In genomic region chr1:23027352-23027907, GRCh38 we compare ENCODE assay signal across 19 cellular contexts. TPM values are rescaled to one million over a fixed set of nuclear protein-coding genes. Genes with fewer than 3 reads are reported as not detected.
DNase-seq lines count a peak whose midpoint lies in the region; ATAC-seq, FAIRE-seq and TF ChIP-seq lines count a peak whose summit lies in the region.
"Had no signal": no experiment of that assay in that cellular context is flagged by ENCODE, and none has a peak within 500 bp of the region (broad histone marks: within the 10 kb centered on the region; RNA-seq: fewer than 3 reads in every experiment).

No MANE protein-coding gene starts in this region.

- FAIRE-seq in A549 (lab: Jason Lieb, UNC), result no peak
- FAIRE-seq: GM12878 had no signal

- CTCF ChIA-PET in A549 (lab: Yijun Ruan, JAX) (no interaction called here), PC-9 (lab: Charles Lee) (interaction anchor here (0.6 kb wide), 3 partner anchors 52 to 369 kb away, joined by 3 to 4 read pairs (median 3); no protein-coding TSS in a partner anchor)

- H3K9me3 ChIP-seq in A549 (0 out of 3 replicates have a peak, but pooled peaks cover 2% of the 10 kb centered on the region), PC-9 (ENCODE audit: insufficient read depth, low read depth) (no peaks in the 10 kb centered on the region)

- no TSS peak for BruUV-seq in PC-9 (replicated peaks; lab: Mats Ljungman, UMichigan)

- H3K27ac ChIP-seq in A549 (no peak overlapping the region), GM23338 (ENCODE audit: low read depth) (no peak overlapping the region), PC-9 (peak overlapping the region; percentile 61; the same call in 1 of the 2 replicates)
- H3K27ac ChIP-seq: GM23248, HL-60 had no signal

- TF ChIP-seq EP300 in A549 (IDR thresholded peaks at IDR 0.05), result no peak

- DNase-seq in A549 (ENCODE audit: low read depth in 1 of 2, low spot score in 1 of 2) (no peak), GM23338 (ENCODE audit: low spot score) (no peak), PC-9 (no peak), progenitor cell of endocrine pancreas (ENCODE audit: low spot score, unreplicated experiment) (no peak), NCI-H524 (lab: John Stamatoyannopoulos, UW) (no peak), hepatic stellate cell (ENCODE audit: low spot score) (no peak), left colon (no peak)
- DNase-seq: 8988T; ACHN; C1 segment of cervical spinal cord; Calu3; CD4-positive, alpha-beta T cell; DMS 273 treated with DMSO at 0.1 percent for 48 hours; H7; KBM-7 had no signal

- TF ChIP-seq RAD21 in A549 (conservative IDR thresholded peaks at IDR 0.05 in 1 of 2, IDR thresholded peaks at IDR 0.05 in 1 of 2), result no peak

- TF ChIP-seq CTCF in A549 (IDR thresholded peaks at IDR 0.05), result no peak
- no peak for TF ChIP-seq CTCF in GM23338 (conservative IDR thresholded peaks at IDR 0.05; ENCODE audit: low read depth in 2 of 2)
- TF ChIP-seq CTCF in PC-9 (conservative IDR thresholded peaks at IDR 0.05), result no peak
- TF ChIP-seq CTCF in progenitor cell of endocrine pancreas (IDR thresholded peaks at IDR 0.05; ENCODE audit: unreplicated experiment), result no peak

- H3K27ac Mint-ChIP-seq in GM23338, result no peak overlapping the region
- peak overlapping the region; percentile 51 for H3K27ac Mint-ChIP-seq in progenitor cell of endocrine pancreas
- H3K27ac Mint-ChIP-seq: CD4-positive, alpha-beta T cell had no signal

- TF ChIP-seq POLR2A in A549 (IDR thresholded peaks at IDR 0.05; ENCODE audit: low read length), result no peak

- H3K4me3 ChIP-seq in A549, result no peak overlapping the region
- H3K4me3 ChIP-seq in GM23338, result no peak overlapping the region
- no peak overlapping the region for H3K4me3 ChIP-seq in PC-9
- H3K4me3 ChIP-seq: GM12878, GM23248 had no signal

- ATAC-seq in A549, result no peak
- peak; percentile 31; the same call in 1 of the 3 replicates for ATAC-seq in GM23338
- no peak for ATAC-seq in left colon

- H3K27me3 Mint-ChIP-seq in GM23338 (ENCODE audit: insufficient read depth, low read depth, poor library complexity) (no peaks in the 10 kb centered on the region), progenitor cell of endocrine pancreas (no peaks in the 10 kb centered on the region)
- H3K27me3 Mint-ChIP-seq: CD4-positive, alpha-beta T cell had no signal

- H3K4me2 ChIP-seq in A549 (0 out of 3 replicates have a peak overlapping the region, but pooled peaks have one; percentile 39), GM23338 (0 out of 2 replicates have a peak overlapping the region, but pooled peaks have one; percentile 27), PC-9 (peak overlapping the region; percentile 86)

- H4K20me1 ChIP-seq in GM23338 (replicated peaks; ENCODE audit: insufficient read depth), result peaks cover 92% of the 10 kb centered on the region
- peaks cover 91% of the 10 kb centered on the region for H4K20me1 ChIP-seq in PC-9 (ENCODE audit: insufficient read depth)

- no peaks in the 10 kb centered on the region for H3F3A ChIP-seq in GM23338 (replicated peaks; ENCODE audit: low read depth)
- H3F3A ChIP-seq in PC-9 (ENCODE audit: insufficient read depth, low read depth), result peaks cover 36% of the 10 kb centered on the region; the same call in 1 of the 2 replicates

- H2AFZ ChIP-seq in GM23338, result no peak overlapping the region
- no peak overlapping the region for H2AFZ ChIP-seq in PC-9
- H2AFZ ChIP-seq: GM23248 had no signal

- intact Hi-C loops in PC-9 (cut with micrococcal nuclease; ENCODE audit: unreplicated experiment) (no loop called here), left colon (cut with DNase I, micrococcal nuclease) (no loop called here)

- H3K9me3 Mint-ChIP-seq in GM23338 (peaks cover 18% of the 10 kb centered on the region), progenitor cell of endocrine pancreas (ENCODE audit: low read depth) (peaks cover 10% of the 10 kb centered on the region)

- H3K4me1 Mint-ChIP-seq in GM23338 (peaks cover 45% of the 10 kb centered on the region), progenitor cell of endocrine pancreas (ENCODE audit: low read depth) (peaks cover 30% of the 10 kb centered on the region)

- H3K27me3 ChIP-seq in GM23338 (ENCODE audit: insufficient read depth) (no peaks in the 10 kb centered on the region), PC-9 (ENCODE audit: insufficient read depth, low read depth) (no peaks in the 10 kb centered on the region)

- peaks cover 6% of the 10 kb centered on the region; the same call in 1 of the 2 replicates for H3K36me3 ChIP-seq in GM23338 (ENCODE audit: insufficient read depth)
- H3K36me3 ChIP-seq in PC-9 (ENCODE audit: low read depth), result peaks cover 17% of the 10 kb centered on the region

- H3K79me2 ChIP-seq in GM23338 (replicated peaks; ENCODE audit: insufficient read depth), result peaks cover 100% of the 10 kb centered on the region
- H3K79me2 ChIP-seq in PC-9 (ENCODE audit: low read depth), result peaks cover 100% of the 10 kb centered on the region

- POLR2A ChIA-PET in A549 (lab: Yijun Ruan, JAX) (no interaction called here), PC-9 (lab: Charles Lee; ENCODE audit: unreplicated experiment) (interaction anchor here (0.6 to 0.7 kb wide), 2 partner anchors 10 to 28 kb away, joined by 3 to 7 read pairs; no protein-coding TSS in a partner anchor)

- H3K4me3 Mint-ChIP-seq in GM23338 (no peak overlapping the region), progenitor cell of endocrine pancreas (ENCODE audit: low read depth) (no peak overlapping the region)
- H3K4me3 Mint-ChIP-seq: CD4-positive, alpha-beta T cell had no signal

- H3K9me2 ChIP-seq in GM23338 (ENCODE audit: insufficient read depth) (no peaks in the 10 kb centered on the region), PC-9 (ENCODE audit: insufficient read depth) (no peaks in the 10 kb centered on the region)

- 72% methylated on average over 3 of the region's 4 CpGs for WGBS in A549 (ENCODE audit: missing lambda C conversion rate)

- peaks cover 30% of the 10 kb centered on the region for H3K4me1 ChIP-seq in A549
- H3K4me1 ChIP-seq in GM23338 (ENCODE audit: insufficient read depth), result peaks cover 9% of the 10 kb centered on the region
- H3K4me1 ChIP-seq in PC-9 (replicated peaks; ENCODE audit: insufficient read depth), result peaks cover 92% of the 10 kb centered on the region

- peaks cover 20% of the 10 kb centered on the region for H3K36me3 Mint-ChIP-seq in GM23338 (ENCODE audit: low read depth)
- H3K36me3 Mint-ChIP-seq in progenitor cell of endocrine pancreas (ENCODE audit: insufficient read depth), result peaks cover 22% of the 10 kb centered on the region

TF ChIP-seq in A549, 52 proteins besides CTCF, POLR2A, EP300 and RAD21 (continues in another document):
- TF ChIP-seq JUNB (IDR thresholded peaks at IDR 0.05) (no peak), MAFK (IDR thresholded peaks at IDR 0.05; ENCODE audit: partially characterized antibody) (no peak), HOXB13 (CRISPR knock-in tag; IDR thresholded peaks at IDR 0.05; ENCODE audit: low read depth) (no peak), RARB (CRISPR knock-in tag; IDR thresholded peaks at IDR 0.05) (no peak), ZC3H11A (IDR thresholded peaks at IDR 0.05) (no peak), CHD2 (IDR thresholded peaks at IDR 0.05; ENCODE audit: low read length, partially characterized antibody) (no peak), MYC (IDR thresholded peaks at IDR 0.05; ENCODE audit: borderline replicate concordance, low read length) (no peak)

TF ChIP-seq in GM23338, 12 proteins besides CTCF, POLR2A, EP300 and RAD21 (continues in another document):
- no peak for TF ChIP-seq EZH2phosphoT487 (IDR thresholded peaks at IDR 0.05; ENCODE audit: unreplicated experiment)

RNA-seq across cellular contexts. Expression of gene KDM1A, which starts 8.2 kb away (rescaled TPM):
- polyA plus RNA-seq in A549 (2011; rRNA removed), result 71.8 and 80.3 TPM in 2 replicates
- polyA plus RNA-seq in A549 (2012; cell fraction: cytosol; rRNA removed), result 58.9 and 65.8 TPM in 2 replicates
- 58.4 and 107 TPM in 2 replicates for polyA plus RNA-seq in A549 (2012; cell fraction: nucleus; rRNA removed)
- polyA plus RNA-seq in A549 (2017; fragmentation: RNase III; extraction: RNeasy Plus Mini Kit Qiagen cat#74134 plus additional on column Dnase treatment), result 63.7 to 67.6 TPM (median 66.4 TPM) in 3 replicates
- 81.8 and 87.9 TPM in 2 replicates for polyA minus RNA-seq in A549 (2011; rRNA and poly(A)+ RNA removed)
- total RNA-seq in GM23338 (2014; rRNA removed; shearing (Covaris generic)), result 252 and 253 TPM in 2 replicates
- 76.9 and 86.4 TPM in 2 replicates for polyA plus RNA-seq in GM23338 (2016; fragmentation: Nextera tagmentation; extraction: Ambion mirVana)
- 185 and 213 TPM in 2 replicates for total RNA-seq in PC-9 (2021)
- total RNA-seq in progenitor cell of endocrine pancreas, result 190 and 197 TPM in 2 replicates
- total RNA-seq in left colon, result 10 to 100 TPM; 39.3 to 50.9 TPM

RNA-seq across cellular contexts. Expression of gene TEX46, which starts 11.8 kb away (rescaled TPM):
- not detected in 2 replicates for polyA plus RNA-seq in A549 (2011; rRNA removed)
- polyA plus RNA-seq in A549 (2012; cell fraction: cytosol; rRNA removed), result not detected in 2 replicates
- not detected in 2 replicates for polyA plus RNA-seq in A549 (2012; cell fraction: nucleus; rRNA removed)
- not detected in 3 replicates for polyA plus RNA-seq in A549 (2017; fragmentation: RNase III; extraction: RNeasy Plus Mini Kit Qiagen cat#74134 plus additional on column Dnase treatment)
- not detected in 2 replicates for polyA minus RNA-seq in A549 (2011; rRNA and poly(A)+ RNA removed)
- total RNA-seq in GM23338 (2014; rRNA removed; shearing (Covaris generic)), result not detected in 2 replicates
- polyA plus RNA-seq in GM23338 (2016; fragmentation: Nextera tagmentation; extraction: Ambion mirVana), result 0.66 TPM in 1 of 2 replicates, not detected in the other
- total RNA-seq in PC-9 (2021), result not detected in 2 replicates
- total RNA-seq in progenitor cell of endocrine pancreas, result not detected in 2 replicates
- total RNA-seq in left colon, result not detected
- total RNA-seq: Calu3; CD4-positive, alpha-beta T cell; G401; GM12878; GM23248; H7 had no signal
- polyA plus RNA-seq: GM23248 had no signal

RNA-seq across cellular contexts. Expression of gene LACTBL1, which starts 54.8 kb away (rescaled TPM):
- polyA plus RNA-seq in A549 (2011; rRNA removed) (not detected in 2 replicates), A549 (2017; fragmentation: RNase III; extraction: RNeasy Plus Mini Kit Qiagen cat#74134 plus additional on column Dnase treatment) (not detected in 3 replicates), GM23338 (2016; fragmentation: Nextera tagmentation; extraction: Ambion mirVana) (not detected in 2 replicates)
- not detected in 2 replicates for polyA plus RNA-seq in A549 (2012; cell fraction: cytosol; rRNA removed)
- polyA plus RNA-seq in A549 (2012; cell fraction: nucleus; rRNA removed), result not detected in 2 replicates
- polyA minus RNA-seq in A549 (2011; rRNA and poly(A)+ RNA removed), result not detected in 2 replicates
- total RNA-seq in GM23338 (2014; rRNA removed; shearing (Covaris generic)), result not detected in 2 replicates
- total RNA-seq in PC-9 (2021) (0.28 and 0.60 TPM in 2 replicates), progenitor cell of endocrine pancreas (not detected in 2 replicates), left colon (not detected)
- total RNA-seq: Calu3; CD4-positive, alpha-beta T cell; G401; GM12878; GM23248; H7 had no signal
- polyA plus RNA-seq: GM23248 had no signal

Comparison
In these comparisons a context has a peak if more than half of its experiments do, and no peak if none do; other contexts are left out.
1. H3K4me2 ChIP-seq: peak in every context shown above with its lines; median percentile 86 in PC-9; 39 in A549; 27 in GM23338.